In the genomic region with DNA sequence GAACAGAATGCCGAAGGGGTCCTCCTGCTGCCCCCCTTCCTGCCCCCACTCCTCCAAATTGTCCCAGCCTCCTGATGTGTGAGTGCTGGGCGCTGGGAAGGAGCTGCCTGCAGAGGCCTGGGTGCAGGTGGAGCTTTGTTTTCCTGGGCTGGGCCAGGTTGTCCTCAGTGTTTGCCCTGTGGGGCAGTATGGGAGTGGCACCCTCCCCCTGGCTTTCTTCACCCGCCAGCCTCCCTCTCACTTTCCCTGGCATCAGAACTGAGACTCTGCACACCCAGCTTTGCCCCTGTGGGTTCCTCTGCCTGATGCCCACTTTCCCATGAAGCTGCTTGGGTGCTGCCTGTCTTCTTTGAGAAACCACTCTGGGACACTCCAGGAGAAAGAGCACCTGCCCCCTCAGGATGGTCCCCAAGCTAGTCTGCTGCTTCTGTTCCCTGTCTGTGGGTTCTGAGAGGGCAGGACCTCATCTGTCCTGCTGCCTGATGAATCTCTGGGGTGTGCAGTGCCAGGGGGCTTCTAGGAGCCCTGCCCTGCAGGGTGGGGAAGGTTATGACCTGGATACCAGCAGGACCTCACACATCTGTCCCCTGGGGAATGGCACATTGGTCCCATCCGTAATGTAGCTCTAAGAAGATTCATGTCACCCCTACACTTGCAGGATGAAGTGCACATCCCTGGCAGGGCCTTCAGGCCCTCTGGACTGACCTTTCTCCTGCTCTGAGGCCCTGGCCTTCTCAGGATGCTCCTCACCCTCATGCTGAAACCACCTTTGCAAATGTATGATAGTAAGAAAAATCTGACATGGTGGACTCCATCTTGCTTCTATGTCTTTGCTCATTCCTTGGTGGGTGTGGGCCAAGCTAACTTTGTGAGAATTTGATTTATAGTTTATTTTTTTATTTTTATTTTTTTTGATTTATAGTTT, we compare ENCODE assay signal across 10 cellular contexts.
"Had no signal": no experiment of that assay in that cellular context is flagged by ENCODE, and none has a peak within 500 bp of the region (broad histone marks: within the 10 kb centered on the region; RNA-seq: fewer than 3 reads in every experiment).

No MANE protein-coding gene starts in this region.

- H3K27me3 ChIP-seq: dorsolateral prefrontal cortex, hepatocyte had no signal

- H3K4me3 ChIP-seq: dorsolateral prefrontal cortex, hepatocyte, thoracic aorta had no signal

- H3K27me3 Mint-ChIP-seq: activated naive CD4-positive, alpha-beta T cell treated with anti-CD3 and anti-CD28 coated beads, Interleukin-2, amount 10 ng/mL, durations not matched to agents 7 days and 5 days had no signal

- DNase-seq: activated naive CD4-positive, alpha-beta T cell treated with anti-CD3 and anti-CD28 coated beads, Interleukin-2, amount 10 ng/mL, durations not matched to agents 7 days and 5 days; kidney glomerular epithelial cell; retina; stimulated activated CD4-positive, alpha-beta T cell treated with anti-CD3 and anti-CD28 coated beads, Interleukin-4, amount 100 ng/mL, for 24 hours; stimulated activated naive CD4-positive, alpha-beta T cell treated with Interleukin-2 at 50 U/mL for 16 hours had no signal

- H3K27ac ChIP-seq: dorsolateral prefrontal cortex, hepatocyte, thoracic aorta had no signal

- ATAC-seq: activated T-helper 17 cell treated with anti-CD3 and anti-CD28 coated beads, Interleukin-2, amount 50 U/mL, for 72 hours had no signal

- H3K36me3 Mint-ChIP-seq: activated naive CD4-positive, alpha-beta T cell treated with anti-CD3 and anti-CD28 coated beads, Interleukin-2, amount 10 ng/mL, durations not matched to agents 7 days and 5 days had no signal

- H3K4me1 Mint-ChIP-seq: activated naive CD4-positive, alpha-beta T cell treated with anti-CD3 and anti-CD28 coated beads, Interleukin-2, amount 10 ng/mL, durations not matched to agents 7 days and 5 days; activated T-helper 17 cell treated with anti-CD3 and anti-CD28 coated beads, Interleukin-2, amount 50 U/mL, for 72 hours had no signal

- H3K36me3 ChIP-seq: thoracic aorta had no signal

- H3K4me3 Mint-ChIP-seq: activated naive CD4-positive, alpha-beta T cell treated with anti-CD3 and anti-CD28 coated beads, Interleukin-2, amount 10 ng/mL, durations not matched to agents 7 days and 5 days; activated T-helper 17 cell treated with anti-CD3 and anti-CD28 coated beads, Interleukin-2, amount 50 U/mL, for 72 hours; T-helper 2 cell treated with Interferon-gamma antibody and Interleukin-4, amounts not matched to agents 5 μg/mL and 100 μg/mL, for 36 hours had no signal

- H3K27ac Mint-ChIP-seq: activated naive CD4-positive, alpha-beta T cell treated with anti-CD3 and anti-CD28 coated beads, Interleukin-2, amount 10 ng/mL, durations not matched to agents 7 days and 5 days; activated T-helper 17 cell treated with anti-CD3 and anti-CD28 coated beads, Interleukin-2, amount 50 U/mL, for 72 hours; T-helper 2 cell treated with Interferon-gamma antibody and Interleukin-4, amounts not matched to agents 5 μg/mL and 100 μg/mL, for 36 hours had no signal
